In the genomic region with DNA sequence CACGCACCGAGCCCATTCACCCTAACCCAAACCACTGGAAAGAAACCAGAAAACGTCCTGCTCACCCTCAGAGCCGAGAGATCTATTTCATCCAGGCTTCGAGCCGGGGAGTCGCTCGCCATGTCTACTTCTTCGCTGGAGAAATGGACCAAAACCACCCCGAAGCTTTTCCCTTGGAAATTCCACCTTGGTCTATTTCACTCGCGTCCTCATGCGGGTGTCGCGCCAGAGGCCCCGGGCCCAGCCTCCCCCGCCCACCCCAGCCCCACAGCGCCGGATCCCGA, we compare ENCODE assay signal across 8 cellular contexts. TPM values are rescaled to one million over a fixed set of nuclear protein-coding genes. Genes with fewer than 3 reads are reported as not detected.
DNase-seq lines count a peak whose midpoint lies in the region; ATAC-seq and TF ChIP-seq lines count a peak whose summit lies in the region.

No MANE protein-coding gene starts in this region.

- CTCF ChIA-PET in HCT116 (lab: Charles Lee) = no interaction called here

- peak overlapping the region; percentile 96 for H3K4me3 Mint-ChIP-seq in activated T-helper 1 cell treated with anti-CD3 and anti-CD28 coated beads, Interleukin-12 subunit alpha, Interleukin-12 subunit beta, Interleukin-2, Interleukin-4 antibody, amounts not matched to agents 30 ng/mL and 10 ng/mL and 1 ng/mL, durations not matched to agents 14 hours and 24 hours and 36 hours
- peak overlapping the region; percentile 95 for H3K4me3 Mint-ChIP-seq in stimulated activated memory B cell treated with anti-CD40 and anti-IgM and Interleukin-4, amounts not matched to agents 10 μg/mL and 1 μg/mL and 100 μg/mL, for 72 hours

- H3K9me3 Mint-ChIP-seq in activated T-helper 1 cell treated with anti-CD3 and anti-CD28 coated beads, Interleukin-12 subunit alpha, Interleukin-12 subunit beta, Interleukin-2, Interleukin-4 antibody, amounts not matched to agents 30 ng/mL and 10 ng/mL and 1 ng/mL, durations not matched to agents 14 hours and 24 hours and 36 hours = no peaks in the 10 kb centered on the region
- H3K9me3 Mint-ChIP-seq in stimulated activated memory B cell treated with anti-CD40 and anti-IgM and Interleukin-4, amounts not matched to agents 10 μg/mL and 1 μg/mL and 100 μg/mL, for 72 hours = no peaks in the 10 kb centered on the region

- no peaks in the 10 kb centered on the region for H4K20me1 ChIP-seq in HCT116 (ENCODE audit: insufficient read depth)

- H3K79me2 ChIP-seq in HCT116 (ENCODE audit: insufficient read depth, low read length) = no peaks in the 10 kb centered on the region

- no peaks in the 10 kb centered on the region for H3K9me2 ChIP-seq in HCT116 (ENCODE audit: insufficient read depth)

- H3K36me3 Mint-ChIP-seq in activated T-helper 1 cell treated with anti-CD3 and anti-CD28 coated beads, Interleukin-12 subunit alpha, Interleukin-12 subunit beta, Interleukin-2, Interleukin-4 antibody, amounts not matched to agents 30 ng/mL and 10 ng/mL and 1 ng/mL, durations not matched to agents 14 hours and 24 hours and 36 hours (ENCODE audit: low read depth) = no peaks in the 10 kb centered on the region
- H3K36me3 Mint-ChIP-seq in stimulated activated memory B cell treated with anti-CD40 and anti-IgM and Interleukin-4, amounts not matched to agents 10 μg/mL and 1 μg/mL and 100 μg/mL, for 72 hours = no peaks in the 10 kb centered on the region

- H3K36me3 ChIP-seq in HCT116 (ENCODE audit: control insufficient read depth in 1 of 2, insufficient read depth in 2 of 2, low read length in 2 of 2) = no peaks in the 10 kb centered on the region

- no peaks in the 10 kb centered on the region for H3K27me3 ChIP-seq in HCT116 (ENCODE audit: insufficient read depth, low read length)

- no peak for TF ChIP-seq POLR2A in HCT116 (IDR thresholded peaks at IDR 0.05; ENCODE audit: borderline replicate concordance, extremely low read depth, insufficient read depth, insufficient read length)

- H3K4me3 ChIP-seq in HCT116 (replicated peaks in 1 of 2; ENCODE audit: low read depth in 1 of 2, low read length in 2 of 2) (peak overlapping the region; percentile 71 to 82), iPS-11a (ENCODE audit: low read depth, low read length) (peak overlapping the region; percentile 82)

- H2AFZ ChIP-seq in HCT116 (ENCODE audit: low read depth, low read length, poor library complexity, severe bottlenecking) = peak overlapping the region; percentile 66

- POLR2A ChIA-PET in HCT116 (lab: Charles Lee) = interaction anchor here (0.6 to 1.8 kb wide), 2 partner anchors 8 to 13 kb away, joined by 3 to 7 read pairs; no protein-coding TSS in a partner anchor

- H3K4me1 Mint-ChIP-seq in activated T-helper 1 cell treated with anti-CD3 and anti-CD28 coated beads, Interleukin-12 subunit alpha, Interleukin-12 subunit beta, Interleukin-2, Interleukin-4 antibody, amounts not matched to agents 30 ng/mL and 10 ng/mL and 1 ng/mL, durations not matched to agents 14 hours and 24 hours and 36 hours (ENCODE audit: low read depth) = peaks cover 55% of the 10 kb centered on the region
- peaks cover 36% of the 10 kb centered on the region for H3K4me1 Mint-ChIP-seq in stimulated activated memory B cell treated with anti-CD40 and anti-IgM and Interleukin-4, amounts not matched to agents 10 μg/mL and 1 μg/mL and 100 μg/mL, for 72 hours

- no peaks in the 10 kb centered on the region for H3K27me3 Mint-ChIP-seq in activated T-helper 1 cell treated with anti-CD3 and anti-CD28 coated beads, Interleukin-12 subunit alpha, Interleukin-12 subunit beta, Interleukin-2, Interleukin-4 antibody, amounts not matched to agents 30 ng/mL and 10 ng/mL and 1 ng/mL, durations not matched to agents 14 hours and 24 hours and 36 hours (ENCODE audit: insufficient read depth)
- peaks cover 44% of the 10 kb centered on the region for H3K27me3 Mint-ChIP-seq in stimulated activated memory B cell treated with anti-CD40 and anti-IgM and Interleukin-4, amounts not matched to agents 10 μg/mL and 1 μg/mL and 100 μg/mL, for 72 hours

- peak overlapping the region; percentile 71 for H3K27ac ChIP-seq in HCT116 (ENCODE audit: low read depth, low read length)

- TF ChIP-seq CTCF in HCT116 (IDR thresholded peaks at IDR 0.05 in 2 of 3, conservative IDR thresholded peaks at IDR 0.05 in 1 of 3; ENCODE audit: borderline replicate concordance in 1 of 3, insufficient read depth in 1 of 3, low read depth in 2 of 3, low read length in 2 of 3) = no peak

- H3K9ac ChIP-seq in HCT116 (ENCODE audit: low read length) = peak overlapping the region; percentile 57

- TF ChIP-seq RAD21 in HCT116 (IDR thresholded peaks at IDR 0.05; ENCODE audit: low read depth) = no peak

- H3K27ac Mint-ChIP-seq in activated T-helper 1 cell treated with anti-CD3 and anti-CD28 coated beads, Interleukin-12 subunit alpha, Interleukin-12 subunit beta, Interleukin-2, Interleukin-4 antibody, amounts not matched to agents 30 ng/mL and 10 ng/mL and 1 ng/mL, durations not matched to agents 14 hours and 24 hours and 36 hours = peak overlapping the region; percentile 91
- H3K27ac Mint-ChIP-seq in stimulated activated memory B cell treated with anti-CD40 and anti-IgM and Interleukin-4, amounts not matched to agents 10 μg/mL and 1 μg/mL and 100 μg/mL, for 72 hours = peak overlapping the region; percentile 45

- H3K4me2 ChIP-seq in HCT116 (ENCODE audit: low read length) = peak overlapping the region; percentile 92

- in situ Hi-C loops in ACHN (cut with HindIII; ENCODE audit: low pct_ligation_motif_present, low pct_unique_long_range_greater_than_20kb, low sequenced_read_pairs) = no loop called here

- peak; percentile 5 for ATAC-seq in HCT116
- ATAC-seq in stimulated activated memory B cell treated with anti-CD40 and anti-IgM and Interleukin-4, amounts not matched to agents 10 μg/mL and 1 μg/mL and 100 μg/mL, for 72 hours = peak; percentile 14
- ATAC-seq in GM19328 (IDR thresholded peaks at IDR 0.05; ENCODE audit: unreplicated experiment) = no peak

- DNase-seq in ACHN (peak; percentile 26), HCT116 (ENCODE audit: low read depth, low spot score) (no peak), NCI-H146 treated with DMSO at 0.1 percent for 48 hours (lab: John Stamatoyannopoulos, UW; ENCODE audit: unreplicated experiment) (no peak), NCI-H345 treated with DMSO at 0.1 percent for 48 hours (lab: John Stamatoyannopoulos, UW; ENCODE audit: unreplicated experiment) (no peak)
- DNase-seq in activated T-helper 1 cell treated with anti-CD3 and anti-CD28 coated beads, Interleukin-12 subunit alpha, Interleukin-12 subunit beta, Interleukin-2, Interleukin-4 antibody, amounts not matched to agents 30 ng/mL and 10 ng/mL and 1 ng/mL, durations not matched to agents 14 hours and 24 hours and 36 hours (ENCODE audit: low spot score) = no peak

- RAD21 ChIA-PET in HCT116 (lab: Charles Lee; ENCODE audit: low non-redundant PET in 1 of 2, low total read pairs in 2 of 2, uncharacterized antibody in 2 of 2, unreplicated experiment in 2 of 2) = no interaction called here

- intact Hi-C loops in HCT116 (cut with micrococcal nuclease) = loop anchor here (1.0 to 5.0 kb wide), 2 partner anchors 106 to 273 kb away; no protein-coding TSS in a partner anchor
- intact Hi-C loops in activated T-helper 1 cell treated with anti-CD3 and anti-CD28 coated beads, Interleukin-12 subunit alpha, Interleukin-12 subunit beta, Interleukin-2, Interleukin-4 antibody, amounts not matched to agents 30 ng/mL and 10 ng/mL and 1 ng/mL, durations not matched to agents 14 hours and 24 hours and 36 hours (cut with micrococcal nuclease) = loop anchor here (1.0 to 10.0 kb wide), 14 partner anchors 20 to 1688 kb away; a partner anchor contains a TSS

- no peaks in the 10 kb centered on the region for H3K9me3 ChIP-seq in HCT116 (ENCODE audit: control insufficient read depth in 1 of 2, insufficient read depth in 1 of 2, low read depth in 1 of 2, low read length in 2 of 2)

- H3K4me1 ChIP-seq in HCT116 (ENCODE audit: control insufficient read depth in 1 of 2, insufficient read depth in 2 of 2, low read length in 2 of 2) = peaks cover 12 to 30% of the 10 kb centered on the region in 2 experiments; a peak in 3 of 4 replicates

- no TSS peak for BruUV-seq in HCT116 (replicated peaks; lab: Mats Ljungman, UMichigan)

TF ChIP-seq in HCT116, 20 proteins besides CTCF, POLR2A, EP300 and RAD21:
- no peak for TF ChIP-seq FOSL1 (IDR thresholded peaks at IDR 0.05; ENCODE audit: low read depth)
- TF ChIP-seq, protein P1, sequence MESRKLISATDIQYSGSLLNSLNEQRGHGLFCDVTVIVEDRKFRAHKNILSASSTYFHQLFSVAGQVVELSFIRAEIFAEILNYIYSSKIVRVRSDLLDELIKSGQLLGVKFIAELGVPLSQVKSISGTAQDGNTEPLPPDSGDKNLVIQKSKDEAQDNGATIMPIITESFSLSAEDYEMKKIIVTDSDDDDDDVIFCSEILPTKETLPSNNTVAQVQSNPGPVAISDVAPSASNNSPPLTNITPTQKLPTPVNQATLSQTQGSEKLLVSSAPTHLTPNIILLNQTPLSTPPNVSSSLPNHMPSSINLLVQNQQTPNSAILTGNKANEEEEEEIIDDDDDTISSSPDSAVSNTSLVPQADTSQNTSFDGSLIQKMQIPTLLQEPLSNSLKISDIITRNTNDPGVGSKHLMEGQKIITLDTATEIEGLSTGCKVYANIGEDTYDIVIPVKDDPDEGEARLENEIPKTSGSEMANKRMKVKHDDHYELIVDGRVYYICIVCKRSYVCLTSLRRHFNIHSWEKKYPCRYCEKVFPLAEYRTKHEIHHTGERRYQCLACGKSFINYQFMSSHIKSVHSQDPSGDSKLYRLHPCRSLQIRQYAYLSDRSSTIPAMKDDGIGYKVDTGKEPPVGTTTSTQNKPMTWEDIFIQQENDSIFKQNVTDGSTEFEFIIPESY (IDR thresholded peaks at IDR 0.05; ENCODE audit: extremely low read depth, insufficient replicate concordance, low read length) = no peak
- no peak for TF ChIP-seq ZFX (IDR thresholded peaks at IDR 0.05)
- no peak for TF ChIP-seq POLR2AphosphoS5 (IDR thresholded peaks at IDR 0.05; ENCODE audit: low read depth, low read length)
- no peak for TF ChIP-seq YY1 (IDR thresholded peaks at IDR 0.05; ENCODE audit: extremely low read depth, insufficient replicate concordance, low read depth, low read length)
- no peak for TF ChIP-seq EZH2 (IDR thresholded peaks at IDR 0.05)
- TF ChIP-seq, protein P2, sequence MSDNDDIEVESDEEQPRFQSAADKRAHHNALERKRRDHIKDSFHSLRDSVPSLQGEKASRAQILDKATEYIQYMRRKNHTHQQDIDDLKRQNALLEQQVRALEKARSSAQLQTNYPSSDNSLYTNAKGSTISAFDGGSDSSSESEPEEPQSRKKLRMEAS (IDR thresholded peaks at IDR 0.05) = no peak
- no peak for TF ChIP-seq JUND (IDR thresholded peaks at IDR 0.05)
- no peak for TF ChIP-seq ELF1 (IDR thresholded peaks at IDR 0.05; ENCODE audit: borderline replicate concordance, low read depth)
- TF ChIP-seq SP1 (IDR thresholded peaks at IDR 0.05; ENCODE audit: low read depth) = no peak
TF ChIP-seq in HCT116: peak in this region for 0.

RNA-seq across cellular contexts. Expression of a gene that starts 0.3 kb away (rescaled TPM):
- total RNA-seq in HCT116 (2021; ENCODE audit: unreplicated experiment) = 24.1 TPM
- 11.4 and 13.6 TPM in 2 replicates for polyA plus RNA-seq in HCT116 (2012)
- 21.0 and 21.5 TPM in 2 replicates for total RNA-seq in activated T-helper 1 cell treated with anti-CD3 and anti-CD28 coated beads, Interleukin-12 subunit alpha, Interleukin-12 subunit beta, Interleukin-2, Interleukin-4 antibody, amounts not matched to agents 30 ng/mL and 10 ng/mL and 1 ng/mL, durations not matched to agents 14 hours and 24 hours and 36 hours
